ENCODE assay signal across 13 cellular contexts in genomic region chr18:77039196-77040140, GRCh38.
A peak's percentile ranks its signal among the peaks of the same experiment; 100 is the strongest.
DNase-seq lines count a peak whose midpoint lies in the region; TF ChIP-seq lines count a peak whose summit lies in the region.
"Had no signal": no experiment of that assay in that cellular context is flagged by ENCODE, and none has a peak within 500 bp of the region (broad histone marks: within the 10 kb centered on the region; RNA-seq: fewer than 3 reads in every experiment).

No MANE protein-coding gene starts in this region.

- no peaks in the 10 kb centered on the region for H3K27me3 Mint-ChIP-seq in activated CD4-positive, alpha-beta memory T cell treated with anti-CD3 and anti-CD28 coated beads for 36 hours

- no peak for TF ChIP-seq POLR2A in suprapubic skin (IDR thresholded peaks at IDR 0.05)

- H3K36me3 ChIP-seq in HEK293 (ENCODE audit: control insufficient read depth in 2 of 2, insufficient read depth in 1 of 2, low read length in 2 of 2) (no peaks in the 10 kb centered on the region), neutrophil (peaks cover 55% of the 10 kb centered on the region), suprapubic skin (no peaks in the 10 kb centered on the region)

- H3K4me1 Mint-ChIP-seq in activated CD4-positive, alpha-beta memory T cell treated with anti-CD3 and anti-CD28 coated beads for 36 hours (ENCODE audit: low read depth), result peaks cover 42% of the 10 kb centered on the region

- POLR2A ChIA-PET in HEK293 (lab: Yijun Ruan, JAX), result no interaction called here
- POLR2A ChIA-PET in activated CD4-positive, alpha-beta memory T cell treated with anti-CD3 and anti-CD28 coated beads for 36 hours (lab: Charles Lee), result no interaction called here

- H3K27ac Mint-ChIP-seq in activated CD4-positive, alpha-beta memory T cell treated with anti-CD3 and anti-CD28 coated beads for 36 hours, result peak overlapping the region; percentile 50

- H3K4me3 ChIP-seq in HEK293 (ENCODE audit: low read depth, low read length) (no peak overlapping the region), neutrophil (ENCODE audit: low read depth in 1 of 2, low read length in 1 of 2) (no peak overlapping the region), suprapubic skin (no peak overlapping the region)

- no peaks in the 10 kb centered on the region for H3K27me3 ChIP-seq in neutrophil
- no peaks in the 10 kb centered on the region for H3K27me3 ChIP-seq in suprapubic skin

- H3K4me3 Mint-ChIP-seq in activated CD4-positive, alpha-beta memory T cell treated with anti-CD3 and anti-CD28 coated beads for 36 hours, result no peak overlapping the region
- H3K4me3 Mint-ChIP-seq: neural crest cell had no signal

- TF ChIP-seq EP300 in suprapubic skin (IDR thresholded peaks at IDR 0.05), result no peak

- no peak for DNase-seq in activated CD4-positive, alpha-beta memory T cell treated with anti-CD3 and anti-CD28 coated beads for 36 hours
- no peak for DNase-seq in epithelial cell of prostate (ENCODE audit: low read depth, low spot score)
- DNase-seq in activated CD8-positive, alpha-beta memory T cell treated with anti-CD3 and anti-CD28 coated beads for 24 hours, result no peak
- DNase-seq in NCI-H345 (lab: John Stamatoyannopoulos, UW), result no peak
- DNase-seq in SIG-M5 (lab: John Stamatoyannopoulos, UW), result no peak
- no peak for DNase-seq in suprapubic skin (ENCODE audit: low spot score in 2 of 2)
- DNase-seq: activated CD8-positive, alpha-beta memory T cell treated with anti-CD3 and anti-CD28 coated beads, Interleukin-2, amount 50 U/mL, for 4 hours; COR-L47; NCI-H2171 treated with DMSO at 0.1 percent for 48 hours; OCI-M1 had no signal

- H3K27ac ChIP-seq in HEK293 (ENCODE audit: extremely low read depth, low read depth, low read length) (no peak overlapping the region), epithelial cell of prostate (peak overlapping the region; percentile 17), neutrophil (peak overlapping the region; percentile 60), suprapubic skin (no peak overlapping the region)

- H3K9me3 ChIP-seq in HEK293 (ENCODE audit: control insufficient read depth, insufficient read depth, low read depth, low read length) (no peaks in the 10 kb centered on the region), neutrophil (no peaks in the 10 kb centered on the region), suprapubic skin (no peaks in the 10 kb centered on the region)

- CTCF ChIA-PET in HEK293 (lab: Yijun Ruan, JAX), result no interaction called here
- CTCF ChIA-PET in activated CD4-positive, alpha-beta memory T cell treated with anti-CD3 and anti-CD28 coated beads for 36 hours (lab: Charles Lee), result interaction anchor here (0.6 kb wide), 1 partner anchor 40 kb away, joined by 4 read pairs; no protein-coding TSS in a partner anchor

- intact Hi-C loops in activated CD4-positive, alpha-beta memory T cell treated with anti-CD3 and anti-CD28 coated beads for 36 hours (cut with micrococcal nuclease), result no loop called here

- no peaks in the 10 kb centered on the region for H3K4me1 ChIP-seq in HEK293 (ENCODE audit: control insufficient read depth, insufficient read depth, low read length)
- H3K4me1 ChIP-seq in neutrophil (ENCODE audit: control insufficient read depth in 1 of 2, insufficient read depth in 1 of 2, low read depth in 1 of 2, low read length in 1 of 2), result peaks cover 10 to 24% of the 10 kb centered on the region in 2 experiments
- peaks cover 3% of the 10 kb centered on the region for H3K4me1 ChIP-seq in suprapubic skin

- no peaks in the 10 kb centered on the region for H3K9me3 Mint-ChIP-seq in activated CD4-positive, alpha-beta memory T cell treated with anti-CD3 and anti-CD28 coated beads for 36 hours
- H3K9me3 Mint-ChIP-seq: neural crest cell had no signal

- H3K36me3 Mint-ChIP-seq in activated CD4-positive, alpha-beta memory T cell treated with anti-CD3 and anti-CD28 coated beads for 36 hours, result peaks cover 29% of the 10 kb centered on the region

- WGBS in suprapubic skin, result 56% methylated on average over 10 of the region's 10 CpGs

- no peak for TF ChIP-seq CTCF in HEK293 (tag by site-specific recombination; IDR thresholded peaks at IDR 0.05)
- TF ChIP-seq CTCF in neutrophil (IDR thresholded peaks at IDR 0.05), result no peak
- TF ChIP-seq CTCF in suprapubic skin (IDR thresholded peaks at IDR 0.05), result no peak

TF ChIP-seq in HEK293, 187 proteins besides CTCF, POLR2A, EP300 and RAD21:
- TF ChIP-seq ZBTB20 (tag by site-specific recombination; IDR thresholded peaks at IDR 0.05) (no peak), ZIC2 (tag by site-specific recombination; IDR thresholded peaks at IDR 0.05) (peak; percentile 49; the same call in 1 of the 2 replicates)

Comparison
In these comparisons a context has a peak if more than half of its experiments do, and no peak if none do; other contexts are left out.
1. H3K27ac ChIP-seq: peak in epithelial cell of prostate (single experiment) and neutrophil (single experiment); none in HEK293 (single experiment) and suprapubic skin (single experiment).